Comparison of ENCODE assay signal across 8 cellular contexts in the genomic region with DNA sequence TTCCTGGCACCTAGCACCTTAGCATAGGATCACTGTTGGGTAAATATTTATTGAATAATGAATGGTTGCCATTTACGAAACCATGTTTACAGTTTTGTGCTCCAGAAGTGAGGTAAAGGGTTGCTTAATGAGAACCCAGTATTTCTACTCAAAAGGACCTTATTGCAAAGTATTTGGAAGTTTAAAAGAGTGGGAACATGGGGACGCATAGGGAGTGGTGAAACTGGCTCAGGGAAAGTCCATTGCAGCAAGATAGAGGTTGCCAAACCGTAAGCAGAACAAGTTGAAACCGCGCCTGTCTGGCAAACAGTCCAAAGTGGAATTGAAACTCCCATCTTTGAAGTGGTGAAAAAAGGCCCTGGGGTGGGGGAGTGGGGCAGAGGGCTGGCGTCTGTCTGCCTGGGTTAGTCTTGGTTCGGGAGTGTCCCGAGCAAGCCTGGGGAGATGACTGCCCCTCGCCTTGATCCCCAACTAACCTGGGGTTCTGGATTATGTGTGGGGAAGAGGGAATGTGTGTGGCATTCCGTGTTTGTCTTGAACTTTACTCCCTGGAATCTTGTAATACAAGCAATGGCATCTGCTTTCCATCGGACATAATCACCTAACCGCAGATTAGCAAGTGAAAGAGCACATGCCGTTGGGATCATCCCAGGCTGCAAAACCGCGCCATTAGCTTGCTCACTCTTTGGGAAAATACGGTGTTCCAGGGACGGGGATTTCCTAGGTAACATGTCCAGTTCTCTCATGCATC. TPM values are rescaled to one million over a fixed set of nuclear protein-coding genes. Genes with fewer than 3 reads are reported as not detected.
DNase-seq lines count a peak whose midpoint lies in the region; ATAC-seq and TF ChIP-seq lines count a peak whose summit lies in the region.

No MANE protein-coding gene starts in this region.

- no peaks in the 10 kb centered on the region for H3K9me3 Mint-ChIP-seq in stimulated activated naive CD8-positive, alpha-beta T cell treated with anti-CD3 and anti-CD28 coated beads, Interleukin-15, amount 100 ng/mL, for 72 hours

- peaks cover 18% of the 10 kb centered on the region for H3K4me1 Mint-ChIP-seq in stimulated activated naive CD8-positive, alpha-beta T cell treated with anti-CD3 and anti-CD28 coated beads, Interleukin-15, amount 100 ng/mL, for 72 hours

- no peak for TF ChIP-seq CTCF in fibroblast of lung (conservative IDR thresholded peaks at IDR 0.05 in 1 of 2, IDR thresholded peaks at IDR 0.05 in 1 of 2; ENCODE audit: low read depth in 1 of 2, low read length in 2 of 2)

- no peaks in the 10 kb centered on the region for H3K27me3 ChIP-seq in fibroblast of lung (ENCODE audit: control insufficient read depth, insufficient read depth, low read length)

- H3K27ac Mint-ChIP-seq in stimulated activated naive CD8-positive, alpha-beta T cell treated with anti-CD3 and anti-CD28 coated beads, Interleukin-15, amount 100 ng/mL, for 72 hours: no peak overlapping the region

- no peaks in the 10 kb centered on the region for H3K79me2 ChIP-seq in fibroblast of lung (ENCODE audit: control insufficient read depth, insufficient read depth, low read length)

- no peak for ATAC-seq in HG03135 (IDR thresholded peaks at IDR 0.05; ENCODE audit: unreplicated experiment)
- no peak for ATAC-seq in stimulated activated naive CD8-positive, alpha-beta T cell treated with anti-CD3 and anti-CD28 coated beads, Interleukin-15, amount 100 ng/mL, for 72 hours

- DNase-seq in GM19238 (ENCODE audit: insufficient read length, low spot score): peak; percentile 48
- DNase-seq in NCI-H82 (lab: John Stamatoyannopoulos, UW): peak; percentile 88
- peak; percentile 84 to 96 for DNase-seq in fibroblast of lung (ENCODE audit: low read depth in 2 of 2)
- peak; percentile 34 for DNase-seq in non-pigmented ciliary epithelial cell (ENCODE audit: low read depth)
- DNase-seq in stimulated activated naive CD8-positive, alpha-beta T cell treated with anti-CD3 and anti-CD28 coated beads, Interleukin-15, amount 100 ng/mL, for 72 hours: no peak
- DNase-seq in NCI-H1417 (lab: John Stamatoyannopoulos, UW): no peak
- DNase-seq in Kasumi-1 (lab: John Stamatoyannopoulos, UW): no peak

- peak overlapping the region; percentile 85 for H3K4me2 ChIP-seq in fibroblast of lung (ENCODE audit: extremely low read depth, insufficient read depth, low read length)

- H3K27me3 Mint-ChIP-seq in stimulated activated naive CD8-positive, alpha-beta T cell treated with anti-CD3 and anti-CD28 coated beads, Interleukin-15, amount 100 ng/mL, for 72 hours: peaks cover 7% of the 10 kb centered on the region

- H3K27ac ChIP-seq in fibroblast of lung (ENCODE audit: insufficient read depth, low read length): peak overlapping the region; percentile 53

- no peak overlapping the region for H3K4me3 Mint-ChIP-seq in stimulated activated naive CD8-positive, alpha-beta T cell treated with anti-CD3 and anti-CD28 coated beads, Interleukin-15, amount 100 ng/mL, for 72 hours

- peak overlapping the region; percentile 4 for H2AFZ ChIP-seq in fibroblast of lung (ENCODE audit: low read length)

- peak overlapping the region in 3 of 4 experiments; percentile 7 to 31 (median 30) for H3K4me3 ChIP-seq in fibroblast of lung (replicated peaks in 1 of 4; ENCODE audit: control extremely low read depth in 1 of 4, insufficient read depth in 1 of 4, low read depth in 3 of 4, low read length in 4 of 4)

- H4K20me1 ChIP-seq in fibroblast of lung (ENCODE audit: control insufficient read depth, extremely low read depth, insufficient read depth, low read length): no peaks in the 10 kb centered on the region

- H3K9ac ChIP-seq in fibroblast of lung (ENCODE audit: insufficient read depth, low read length): no peak overlapping the region

- H3K4me1 ChIP-seq in fibroblast of lung (ENCODE audit: control insufficient read depth, extremely low read depth, insufficient read depth, low read length): peaks cover 20% of the 10 kb centered on the region

- no peaks in the 10 kb centered on the region for H3K9me3 ChIP-seq in fibroblast of lung (ENCODE audit: control insufficient read depth, insufficient read depth, low read depth, low read length)

- H3K36me3 ChIP-seq in fibroblast of lung (ENCODE audit: control insufficient read depth, insufficient read depth, low read length): no peaks in the 10 kb centered on the region

RNA-seq across cellular contexts. Expression of a gene that starts 7.2 kb away (rescaled TPM):
- total RNA-seq in fibroblast of lung: 43.4 and 53.7 TPM in 2 replicates
- polyA plus RNA-seq in fibroblast of lung: 27.2 and 27.7 TPM in 2 replicates
- 35.8 and 40.5 TPM in 2 replicates for polyA plus RNA-seq in fibroblast of lung (2012)
- polyA minus RNA-seq in fibroblast of lung (ENCODE audit: low replicate concordance): 19.8 and 40.5 TPM in 2 replicates

Comparison
In these comparisons a context has a peak if more than half of its experiments do, and no peak if none do; other contexts are left out.
1. DNase-seq: peak in GM19238 (single experiment), NCI-H82 (single experiment), fibroblast of lung (2 of 2) and non-pigmented ciliary epithelial cell (single experiment); none in stimulated activated naive CD8-positive, alpha-beta T cell treated with anti-CD3 and anti-CD28 coated beads, Interleukin-15, amount 100 ng/mL, for 72 hours (0 of 2), NCI-H1417 (0 of 3) and Kasumi-1 (0 of 2).